In the genomic region with DNA sequence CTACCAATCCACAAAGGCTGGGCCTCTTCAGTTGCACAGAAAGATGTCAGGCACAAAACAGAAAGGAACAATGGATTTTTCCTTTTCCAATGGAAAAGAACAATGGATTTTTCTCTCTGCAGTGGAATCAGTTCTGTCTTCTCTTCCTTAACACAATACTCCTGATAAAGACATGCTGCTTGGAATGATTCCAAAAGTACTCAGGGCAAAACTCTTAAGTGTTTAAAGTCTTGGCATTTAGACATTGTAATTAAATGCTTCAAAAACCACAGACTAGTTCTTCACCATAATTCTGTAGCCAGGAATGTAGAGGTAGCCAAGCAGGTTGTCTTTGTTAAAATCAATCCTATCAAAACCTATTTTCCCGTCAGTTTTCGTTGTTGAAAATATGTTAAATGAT, we compare ENCODE assay signal across 12 cellular contexts. TPM values are rescaled to one million over a fixed set of nuclear protein-coding genes. Genes with fewer than 3 reads are reported as not detected.
DNase-seq lines count a peak whose midpoint lies in the region; ATAC-seq, FAIRE-seq and TF ChIP-seq lines count a peak whose summit lies in the region.
"Had no signal": no experiment of that assay in that cellular context is flagged by ENCODE, and none has a peak within 500 bp of the region (broad histone marks: within the 10 kb centered on the region; RNA-seq: fewer than 3 reads in every experiment).

No MANE protein-coding gene starts in this region.

- TF ChIP-seq CTCF in A549 (IDR thresholded peaks at IDR 0.05) (no peak), astrocyte of the cerebellum (IDR thresholded peaks at IDR 0.05; ENCODE audit: low read depth, low read length, missing control alignments) (no peak), kidney epithelial cell (IDR thresholded peaks at IDR 0.05; ENCODE audit: insufficient read depth, low read length, poor library complexity, severe bottlenecking) (no peak), osteocyte (IDR thresholded peaks at IDR 0.05) (no peak)

- H3K4me1 Mint-ChIP-seq in osteocyte (ENCODE audit: unreplicated experiment): peaks cover 27% of the 10 kb centered on the region

- ATAC-seq in A549 (no peak), HG03354 (IDR thresholded peaks at IDR 0.05; ENCODE audit: poor library complexity, severe bottlenecking, unreplicated experiment) (no peak)

- no peaks in the 10 kb centered on the region for H3K27me3 Mint-ChIP-seq in osteocyte (ENCODE audit: unreplicated experiment)
- H3K27me3 Mint-ChIP-seq: progenitor cell of endocrine pancreas had no signal

- in situ Hi-C loops in astrocyte of the cerebellum (cut with HindIII; ENCODE audit: low sequenced_read_pairs): no loop called here

- DNase-seq in A549 (ENCODE audit: low read depth in 1 of 2, low spot score in 1 of 2): no peak
- no peak for DNase-seq in HTR-8/SVneo (ENCODE audit: insufficient read length, low spot score)
- DNase-seq in astrocyte of the cerebellum (ENCODE audit: low read depth): peak; percentile 68
- DNase-seq in kidney epithelial cell (ENCODE audit: low read depth): peak; percentile 71
- DNase-seq in T-helper 1 cell: no peak
- no peak for DNase-seq in activated CD4-positive, alpha-beta T cell treated with anti-CD3 and anti-CD28 coated beads for 1 hour
- DNase-seq in osteocyte (ENCODE audit: extremely low spot score, unreplicated experiment): no peak
- DNase-seq: activated T-cell treated with anti-CD3 and anti-CD28 coated beads, Interleukin-2, amount 50 U/mL, for 1 hour; KG1 had no signal

- H3K4me3 ChIP-seq in A549: no peak overlapping the region
- H3K4me3 ChIP-seq in astrocyte of the cerebellum (ENCODE audit: low read depth, low read length): no peak overlapping the region
- H3K4me3 ChIP-seq in kidney epithelial cell (ENCODE audit: low read depth, low read length): no peak overlapping the region

- H3K4me2 ChIP-seq in A549: 0 out of 3 replicates have a peak overlapping the region, but pooled peaks have one; percentile 6

- H3K4me1 ChIP-seq in A549: peaks cover 46% of the 10 kb centered on the region

- no peak overlapping the region for H3K27ac Mint-ChIP-seq in osteocyte (ENCODE audit: unreplicated experiment)
- H3K27ac Mint-ChIP-seq: progenitor cell of endocrine pancreas had no signal

- H3K27me3 ChIP-seq in kidney epithelial cell (ENCODE audit: control insufficient read depth, insufficient read depth, low read length): no peaks in the 10 kb centered on the region

- H3K4me3 Mint-ChIP-seq in osteocyte (ENCODE audit: unreplicated experiment): no peak overlapping the region

- no peak for FAIRE-seq in A549 (lab: Jason Lieb, UNC)
- FAIRE-seq in HTR-8/SVneo (lab: Jason Lieb, UNC): peak; percentile 13

- H3K27ac ChIP-seq in A549: no peak overlapping the region
- H3K27ac ChIP-seq: C4-2B had no signal

- H3K9me3 ChIP-seq in A549: no peaks in the 10 kb centered on the region

- POLR2A ChIA-PET in A549 (lab: Yijun Ruan, JAX): no interaction called here

- no peak for TF ChIP-seq RAD21 in A549 (conservative IDR thresholded peaks at IDR 0.05 in 1 of 2, IDR thresholded peaks at IDR 0.05 in 1 of 2)

- no peak for TF ChIP-seq POLR2A in A549 (IDR thresholded peaks at IDR 0.05; ENCODE audit: low read length)

- H3K36me3 Mint-ChIP-seq in osteocyte (ENCODE audit: unreplicated experiment): peaks cover 13% of the 10 kb centered on the region

- WGBS in A549 (ENCODE audit: missing lambda C conversion rate): 96% methylated on average over 2 of the region's 2 CpGs

- no peaks in the 10 kb centered on the region for H3K9me3 Mint-ChIP-seq in osteocyte (ENCODE audit: unreplicated experiment)

- no peak for TF ChIP-seq EP300 in A549 (IDR thresholded peaks at IDR 0.05)

- no peaks in the 10 kb centered on the region for H3K36me3 ChIP-seq in kidney epithelial cell (ENCODE audit: control insufficient read depth, insufficient read depth, low read length)

- CTCF ChIA-PET in A549 (lab: Yijun Ruan, JAX): no interaction called here

TF ChIP-seq in A549, 52 proteins besides CTCF, POLR2A, EP300 and RAD21:
- no peak for TF ChIP-seq ESRRA (IDR thresholded peaks at IDR 0.05; ENCODE audit: borderline replicate concordance, low read length)
- TF ChIP-seq FOXS1 (CRISPR knock-in tag; IDR thresholded peaks at IDR 0.05): no peak
- TF ChIP-seq FOSL2 (IDR thresholded peaks at IDR 0.05): no peak
- no peak for TF ChIP-seq FOSL2 (CRISPR knock-in tag; IDR thresholded peaks at IDR 0.05)
- TF ChIP-seq, protein P1, sequence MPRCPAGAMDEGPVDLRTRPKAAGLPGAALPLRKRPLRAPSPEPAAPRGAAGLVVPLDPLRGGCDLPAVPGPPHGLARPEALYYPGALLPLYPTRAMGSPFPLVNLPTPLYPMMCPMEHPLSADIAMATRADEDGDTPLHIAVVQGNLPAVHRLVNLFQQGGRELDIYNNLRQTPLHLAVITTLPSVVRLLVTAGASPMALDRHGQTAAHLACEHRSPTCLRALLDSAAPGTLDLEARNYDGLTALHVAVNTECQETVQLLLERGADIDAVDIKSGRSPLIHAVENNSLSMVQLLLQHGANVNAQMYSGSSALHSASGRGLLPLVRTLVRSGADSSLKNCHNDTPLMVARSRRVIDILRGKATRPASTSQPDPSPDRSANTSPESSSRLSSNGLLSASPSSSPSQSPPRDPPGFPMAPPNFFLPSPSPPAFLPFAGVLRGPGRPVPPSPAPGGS (IDR thresholded peaks at IDR 0.05): no peak
- no peak for TF ChIP-seq RNF2 (IDR thresholded peaks at IDR 0.05; ENCODE audit: borderline replicate concordance, low read depth)
- no peak for TF ChIP-seq GATA3 (IDR thresholded peaks at IDR 0.05; ENCODE audit: borderline replicate concordance)
- TF ChIP-seq, protein P2, sequence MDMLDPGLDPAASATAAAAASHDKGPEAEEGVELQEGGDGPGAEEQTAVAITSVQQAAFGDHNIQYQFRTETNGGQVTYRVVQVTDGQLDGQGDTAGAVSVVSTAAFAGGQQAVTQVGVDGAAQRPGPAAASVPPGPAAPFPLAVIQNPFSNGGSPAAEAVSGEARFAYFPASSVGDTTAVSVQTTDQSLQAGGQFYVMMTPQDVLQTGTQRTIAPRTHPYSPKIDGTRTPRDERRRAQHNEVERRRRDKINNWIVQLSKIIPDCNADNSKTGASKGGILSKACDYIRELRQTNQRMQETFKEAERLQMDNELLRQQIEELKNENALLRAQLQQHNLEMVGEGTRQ (IDR thresholded peaks at IDR 0.05): no peak
- no peak for TF ChIP-seq CBX2 (IDR thresholded peaks at IDR 0.05; ENCODE audit: borderline replicate concordance, low read depth)
- TF ChIP-seq, protein P3, sequence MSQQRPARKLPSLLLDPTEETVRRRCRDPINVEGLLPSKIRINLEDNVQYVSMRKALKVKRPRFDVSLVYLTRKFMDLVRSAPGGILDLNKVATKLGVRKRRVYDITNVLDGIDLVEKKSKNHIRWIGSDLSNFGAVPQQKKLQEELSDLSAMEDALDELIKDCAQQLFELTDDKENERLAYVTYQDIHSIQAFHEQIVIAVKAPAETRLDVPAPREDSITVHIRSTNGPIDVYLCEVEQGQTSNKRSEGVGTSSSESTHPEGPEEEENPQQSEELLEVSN (IDR thresholded peaks at IDR 0.05; ENCODE audit: borderline replicate concordance, low read depth): no peak
- no peak for TF ChIP-seq HOXB13 (CRISPR knock-in tag; IDR thresholded peaks at IDR 0.05; ENCODE audit: low read depth)
- TF ChIP-seq, protein P4, sequence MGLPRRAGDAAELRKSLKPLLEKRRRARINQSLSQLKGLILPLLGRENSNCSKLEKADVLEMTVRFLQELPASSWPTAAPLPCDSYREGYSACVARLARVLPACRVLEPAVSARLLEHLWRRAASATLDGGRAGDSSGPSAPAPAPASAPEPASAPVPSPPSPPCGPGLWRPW (IDR thresholded peaks at IDR 0.05): no peak
- no peak for TF ChIP-seq SMC3 (IDR thresholded peaks at IDR 0.05)
- no peak for TF ChIP-seq HEYL (CRISPR knock-in tag; IDR thresholded peaks at IDR 0.05)
- TF ChIP-seq JUNB (IDR thresholded peaks at IDR 0.05): no peak
- no peak for TF ChIP-seq NPAS2 (CRISPR knock-in tag; IDR thresholded peaks at IDR 0.05; ENCODE audit: borderline replicate concordance)

RNA-seq across cellular contexts. Expression of a gene that starts 46.8 kb away (rescaled TPM):
- polyA plus RNA-seq in A549 (2011; rRNA removed) (0.36 and 0.38 TPM in 2 replicates), A549 (2017; fragmentation: RNase III; extraction: RNeasy Plus Mini Kit Qiagen cat#74134 plus additional on column Dnase treatment) (0.07 to 0.26 TPM (median 0.09 TPM) in 3 replicates)
- 0.03 TPM in 1 of 2 replicates, not detected in the other for polyA plus RNA-seq in A549 (2012; cell fraction: cytosol; rRNA removed)
- polyA plus RNA-seq in A549 (2012; cell fraction: nucleus; rRNA removed): 0.17 TPM in 1 of 2 replicates, not detected in the other
- polyA minus RNA-seq in A549 (2011; rRNA and poly(A)+ RNA removed): 0.29 TPM in 1 of 2 replicates, not detected in the other
- total RNA-seq in kidney epithelial cell (0.14 and 0.54 TPM in 2 replicates), osteocyte (1.6 and 2.1 TPM in 2 replicates)

RNA-seq across cellular contexts. Expression of a gene that starts 47.4 kb away (rescaled TPM):
- polyA plus RNA-seq in A549 (2011; rRNA removed) (22.4 and 23.2 TPM in 2 replicates), A549 (2017; fragmentation: RNase III; extraction: RNeasy Plus Mini Kit Qiagen cat#74134 plus additional on column Dnase treatment) (10.2 to 10.8 TPM (median 10.4 TPM) in 3 replicates)
- polyA plus RNA-seq in A549 (2012; cell fraction: cytosol; rRNA removed): 3.6 and 4.7 TPM in 2 replicates
- 2.1 and 3.3 TPM in 2 replicates for polyA plus RNA-seq in A549 (2012; cell fraction: nucleus; rRNA removed)
- polyA minus RNA-seq in A549 (2011; rRNA and poly(A)+ RNA removed): 22.7 and 26.3 TPM in 2 replicates
- total RNA-seq in kidney epithelial cell (26.6 and 27.5 TPM in 2 replicates), osteocyte (36.2 and 38.7 TPM in 2 replicates)

RNA-seq across cellular contexts. Expression of a gene that starts 47.6 kb away (rescaled TPM):
- polyA plus RNA-seq in A549 (2011; rRNA removed): 29.0 and 34.4 TPM in 2 replicates
- polyA plus RNA-seq in A549 (2012; cell fraction: cytosol; rRNA removed): 7.4 and 10.3 TPM in 2 replicates
- 5.2 and 9.0 TPM in 2 replicates for polyA plus RNA-seq in A549 (2012; cell fraction: nucleus; rRNA removed)
- 24.0 to 27.4 TPM (median 25.6 TPM) in 3 replicates for polyA plus RNA-seq in A549 (2017; fragmentation: RNase III; extraction: RNeasy Plus Mini Kit Qiagen cat#74134 plus additional on column Dnase treatment)
- polyA minus RNA-seq in A549 (2011; rRNA and poly(A)+ RNA removed): 12.3 and 20.6 TPM in 2 replicates
- total RNA-seq in kidney epithelial cell: 25.0 and 38.3 TPM in 2 replicates
- 18.5 and 23.7 TPM in 2 replicates for total RNA-seq in osteocyte

Comparison
In these comparisons a context has a peak if more than half of its experiments do, and no peak if none do; other contexts are left out.
1. DNase-seq: peak in astrocyte of the cerebellum (single experiment) and kidney epithelial cell (single experiment); none in A549 (0 of 2), HTR-8/SVneo (single experiment), T-helper 1 cell (0 of 5), activated CD4-positive, alpha-beta T cell treated with anti-CD3 and anti-CD28 coated beads for 1 hour (single experiment) and osteocyte (single experiment).